ENCODE assay signal across 1 cellular context in the genomic region with DNA sequence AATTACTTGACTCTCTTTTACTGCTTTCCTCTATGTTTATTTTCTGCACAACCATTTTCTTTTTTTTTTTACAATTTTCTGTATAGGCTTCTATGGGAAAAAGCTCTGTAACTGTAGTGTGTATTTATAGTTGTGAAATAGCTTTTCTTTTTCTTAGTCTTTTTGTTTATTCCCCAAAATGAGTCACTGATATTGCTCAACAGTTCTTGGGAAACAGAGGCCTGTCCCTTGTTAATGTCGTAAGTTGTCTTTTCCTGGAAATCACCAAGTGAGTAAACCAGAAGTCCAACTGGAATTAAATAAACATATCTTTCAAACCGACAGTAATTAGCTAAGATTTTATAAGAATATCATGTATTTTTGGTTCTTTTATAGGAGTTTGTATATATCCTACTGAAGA.
TF ChIP-seq lines count a peak whose summit lies in the region.

No MANE protein-coding gene starts in this region.

TF ChIP-seq in HepG2, 621 proteins besides CTCF, POLR2A, EP300 and RAD21 (continued from another document and continues in another):
- TF ChIP-seq FOXP4 (CRISPR knock-in tag; IDR thresholded peaks at IDR 0.05) (peak; percentile 50; the same call in 1 of the 2 replicates), NR2F2 (IDR thresholded peaks at IDR 0.05; ENCODE audit: borderline replicate concordance, low read depth) (no peak), ZFP90 (CRISPR knock-in tag; IDR thresholded peaks at IDR 0.05; ENCODE audit: borderline replicate concordance) (no peak), FOXA1 (IDR thresholded peaks at IDR 0.05) (no peak), FOXA1 (CRISPR knock-in tag; IDR thresholded peaks at IDR 0.05) (peak; percentile 37; the same call in 1 of the 2 replicates), FOXA3 (CRISPR knock-in tag; IDR thresholded peaks at IDR 0.05) (peak; percentile 87), CEBPB (IDR thresholded peaks at IDR 0.05; ENCODE audit: borderline replicate concordance, low read depth, low read length) (peak; percentile 98), ATF1 (CRISPR knock-in tag; IDR thresholded peaks at IDR 0.05) (peak; percentile 62; the same call in 1 of the 2 replicates), ATF2 (CRISPR knock-in tag; IDR thresholded peaks at IDR 0.05) (no peak), ARNT2 (CRISPR knock-in tag; IDR thresholded peaks at IDR 0.05; ENCODE audit: low read depth) (no peak), ZNF709 (CRISPR knock-in tag; IDR thresholded peaks at IDR 0.05) (no peak), ZNF431 (CRISPR knock-in tag; IDR thresholded peaks at IDR 0.05; ENCODE audit: borderline replicate concordance, low read depth) (no peak), SKI (IDR thresholded peaks at IDR 0.05; ENCODE audit: partially characterized antibody) (peak; percentile 43), PAWR (CRISPR knock-in tag; IDR thresholded peaks at IDR 0.05; ENCODE audit: borderline replicate concordance) (no peak), NFE2L2 (IDR thresholded peaks at IDR 0.05; ENCODE audit: low read length) (no peak), RXRB (CRISPR knock-in tag; IDR thresholded peaks at IDR 0.05; ENCODE audit: borderline replicate concordance) (peak; percentile 59), SMC3 (IDR thresholded peaks at IDR 0.05; ENCODE audit: low read length) (peak; percentile 37; the same call in 1 of the 2 replicates), NFIC (IDR thresholded peaks at IDR 0.05; ENCODE audit: low read length) (peak; percentile 81; the same call in 1 of the 2 replicates), CEBPG (CRISPR knock-in tag; IDR thresholded peaks at IDR 0.05) (peak; percentile 90), KAT8 (CRISPR knock-in tag; IDR thresholded peaks at IDR 0.05) (peak; percentile 65; the same call in 1 of the 2 replicates), ZNF792 (CRISPR knock-in tag; IDR thresholded peaks at IDR 0.05) (peak; percentile 26; the same call in 1 of the 2 replicates), TBL1XR1 (IDR thresholded peaks at IDR 0.05; ENCODE audit: borderline replicate concordance, low read length, partially characterized antibody) (peak; percentile 92), ELF3 (CRISPR knock-in tag; IDR thresholded peaks at IDR 0.05) (peak; percentile 54), TCF7 (IDR thresholded peaks at IDR 0.05; ENCODE audit: low read depth) (peak; percentile 31; the same call in 1 of the 2 replicates), ZNF331 (CRISPR knock-in tag; IDR thresholded peaks at IDR 0.05) (0 out of 2 replicates have a peak, but pooled peaks have one; percentile 20), FOXJ3 (CRISPR knock-in tag; IDR thresholded peaks at IDR 0.05; ENCODE audit: borderline replicate concordance) (peak; percentile 34; the same call in 1 of the 2 replicates), SOX6 (IDR thresholded peaks at IDR 0.05) (no peak), SOX6 (CRISPR knock-in tag; IDR thresholded peaks at IDR 0.05) (peak; percentile 74), ZNF652 (CRISPR knock-in tag; IDR thresholded peaks at IDR 0.05; ENCODE audit: borderline replicate concordance, low read depth) (no peak), KDM1A (CRISPR knock-in tag; IDR thresholded peaks at IDR 0.05) (peak; percentile 33; the same call in 1 of the 2 replicates), NFKBIZ (CRISPR knock-in tag; IDR thresholded peaks at IDR 0.05) (peak; percentile 70; the same call in 1 of the 2 replicates), ZNF136 (CRISPR knock-in tag; IDR thresholded peaks at IDR 0.05; ENCODE audit: low read depth) (no peak)
- TF ChIP-seq, protein P1, sequence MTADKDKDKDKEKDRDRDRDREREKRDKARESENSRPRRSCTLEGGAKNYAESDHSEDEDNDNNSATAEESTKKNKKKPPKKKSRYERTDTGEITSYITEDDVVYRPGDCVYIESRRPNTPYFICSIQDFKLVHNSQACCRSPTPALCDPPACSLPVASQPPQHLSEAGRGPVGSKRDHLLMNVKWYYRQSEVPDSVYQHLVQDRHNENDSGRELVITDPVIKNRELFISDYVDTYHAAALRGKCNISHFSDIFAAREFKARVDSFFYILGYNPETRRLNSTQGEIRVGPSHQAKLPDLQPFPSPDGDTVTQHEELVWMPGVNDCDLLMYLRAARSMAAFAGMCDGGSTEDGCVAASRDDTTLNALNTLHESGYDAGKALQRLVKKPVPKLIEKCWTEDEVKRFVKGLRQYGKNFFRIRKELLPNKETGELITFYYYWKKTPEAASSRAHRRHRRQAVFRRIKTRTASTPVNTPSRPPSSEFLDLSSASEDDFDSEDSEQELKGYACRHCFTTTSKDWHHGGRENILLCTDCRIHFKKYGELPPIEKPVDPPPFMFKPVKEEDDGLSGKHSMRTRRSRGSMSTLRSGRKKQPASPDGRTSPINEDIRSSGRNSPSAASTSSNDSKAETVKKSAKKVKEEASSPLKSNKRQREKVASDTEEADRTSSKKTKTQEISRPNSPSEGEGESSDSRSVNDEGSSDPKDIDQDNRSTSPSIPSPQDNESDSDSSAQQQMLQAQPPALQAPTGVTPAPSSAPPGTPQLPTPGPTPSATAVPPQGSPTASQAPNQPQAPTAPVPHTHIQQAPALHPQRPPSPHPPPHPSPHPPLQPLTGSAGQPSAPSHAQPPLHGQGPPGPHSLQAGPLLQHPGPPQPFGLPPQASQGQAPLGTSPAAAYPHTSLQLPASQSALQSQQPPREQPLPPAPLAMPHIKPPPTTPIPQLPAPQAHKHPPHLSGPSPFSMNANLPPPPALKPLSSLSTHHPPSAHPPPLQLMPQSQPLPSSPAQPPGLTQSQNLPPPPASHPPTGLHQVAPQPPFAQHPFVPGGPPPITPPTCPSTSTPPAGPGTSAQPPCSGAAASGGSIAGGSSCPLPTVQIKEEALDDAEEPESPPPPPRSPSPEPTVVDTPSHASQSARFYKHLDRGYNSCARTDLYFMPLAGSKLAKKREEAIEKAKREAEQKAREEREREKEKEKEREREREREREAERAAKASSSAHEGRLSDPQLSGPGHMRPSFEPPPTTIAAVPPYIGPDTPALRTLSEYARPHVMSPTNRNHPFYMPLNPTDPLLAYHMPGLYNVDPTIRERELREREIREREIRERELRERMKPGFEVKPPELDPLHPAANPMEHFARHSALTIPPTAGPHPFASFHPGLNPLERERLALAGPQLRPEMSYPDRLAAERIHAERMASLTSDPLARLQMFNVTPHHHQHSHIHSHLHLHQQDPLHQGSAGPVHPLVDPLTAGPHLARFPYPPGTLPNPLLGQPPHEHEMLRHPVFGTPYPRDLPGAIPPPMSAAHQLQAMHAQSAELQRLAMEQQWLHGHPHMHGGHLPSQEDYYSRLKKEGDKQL (CRISPR knock-in tag; IDR thresholded peaks at IDR 0.05; ENCODE audit: low read depth), result 0 out of 2 replicates have a peak, but pooled peaks have one; percentile 37
- TF ChIP-seq, protein P2, sequence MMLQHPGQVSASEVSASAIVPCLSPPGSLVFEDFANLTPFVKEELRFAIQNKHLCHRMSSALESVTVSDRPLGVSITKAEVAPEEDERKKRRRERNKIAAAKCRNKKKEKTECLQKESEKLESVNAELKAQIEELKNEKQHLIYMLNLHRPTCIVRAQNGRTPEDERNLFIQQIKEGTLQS (CRISPR knock-in tag; IDR thresholded peaks at IDR 0.05), result peak; percentile 74; the same call in 1 of the 2 replicates
- TF ChIP-seq, protein P3, sequence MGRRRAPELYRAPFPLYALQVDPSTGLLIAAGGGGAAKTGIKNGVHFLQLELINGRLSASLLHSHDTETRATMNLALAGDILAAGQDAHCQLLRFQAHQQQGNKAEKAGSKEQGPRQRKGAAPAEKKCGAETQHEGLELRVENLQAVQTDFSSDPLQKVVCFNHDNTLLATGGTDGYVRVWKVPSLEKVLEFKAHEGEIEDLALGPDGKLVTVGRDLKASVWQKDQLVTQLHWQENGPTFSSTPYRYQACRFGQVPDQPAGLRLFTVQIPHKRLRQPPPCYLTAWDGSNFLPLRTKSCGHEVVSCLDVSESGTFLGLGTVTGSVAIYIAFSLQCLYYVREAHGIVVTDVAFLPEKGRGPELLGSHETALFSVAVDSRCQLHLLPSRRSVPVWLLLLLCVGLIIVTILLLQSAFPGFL (CRISPR knock-in tag; IDR thresholded peaks at IDR 0.05), result no peak
- TF ChIP-seq, protein P4, sequence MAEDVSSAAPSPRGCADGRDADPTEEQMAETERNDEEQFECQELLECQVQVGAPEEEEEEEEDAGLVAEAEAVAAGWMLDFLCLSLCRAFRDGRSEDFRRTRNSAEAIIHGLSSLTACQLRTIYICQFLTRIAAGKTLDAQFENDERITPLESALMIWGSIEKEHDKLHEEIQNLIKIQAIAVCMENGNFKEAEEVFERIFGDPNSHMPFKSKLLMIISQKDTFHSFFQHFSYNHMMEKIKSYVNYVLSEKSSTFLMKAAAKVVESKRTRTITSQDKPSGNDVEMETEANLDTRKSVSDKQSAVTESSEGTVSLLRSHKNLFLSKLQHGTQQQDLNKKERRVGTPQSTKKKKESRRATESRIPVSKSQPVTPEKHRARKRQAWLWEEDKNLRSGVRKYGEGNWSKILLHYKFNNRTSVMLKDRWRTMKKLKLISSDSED (CRISPR knock-in tag; IDR thresholded peaks at IDR 0.05), result no peak
- TF ChIP-seq, protein P5, sequence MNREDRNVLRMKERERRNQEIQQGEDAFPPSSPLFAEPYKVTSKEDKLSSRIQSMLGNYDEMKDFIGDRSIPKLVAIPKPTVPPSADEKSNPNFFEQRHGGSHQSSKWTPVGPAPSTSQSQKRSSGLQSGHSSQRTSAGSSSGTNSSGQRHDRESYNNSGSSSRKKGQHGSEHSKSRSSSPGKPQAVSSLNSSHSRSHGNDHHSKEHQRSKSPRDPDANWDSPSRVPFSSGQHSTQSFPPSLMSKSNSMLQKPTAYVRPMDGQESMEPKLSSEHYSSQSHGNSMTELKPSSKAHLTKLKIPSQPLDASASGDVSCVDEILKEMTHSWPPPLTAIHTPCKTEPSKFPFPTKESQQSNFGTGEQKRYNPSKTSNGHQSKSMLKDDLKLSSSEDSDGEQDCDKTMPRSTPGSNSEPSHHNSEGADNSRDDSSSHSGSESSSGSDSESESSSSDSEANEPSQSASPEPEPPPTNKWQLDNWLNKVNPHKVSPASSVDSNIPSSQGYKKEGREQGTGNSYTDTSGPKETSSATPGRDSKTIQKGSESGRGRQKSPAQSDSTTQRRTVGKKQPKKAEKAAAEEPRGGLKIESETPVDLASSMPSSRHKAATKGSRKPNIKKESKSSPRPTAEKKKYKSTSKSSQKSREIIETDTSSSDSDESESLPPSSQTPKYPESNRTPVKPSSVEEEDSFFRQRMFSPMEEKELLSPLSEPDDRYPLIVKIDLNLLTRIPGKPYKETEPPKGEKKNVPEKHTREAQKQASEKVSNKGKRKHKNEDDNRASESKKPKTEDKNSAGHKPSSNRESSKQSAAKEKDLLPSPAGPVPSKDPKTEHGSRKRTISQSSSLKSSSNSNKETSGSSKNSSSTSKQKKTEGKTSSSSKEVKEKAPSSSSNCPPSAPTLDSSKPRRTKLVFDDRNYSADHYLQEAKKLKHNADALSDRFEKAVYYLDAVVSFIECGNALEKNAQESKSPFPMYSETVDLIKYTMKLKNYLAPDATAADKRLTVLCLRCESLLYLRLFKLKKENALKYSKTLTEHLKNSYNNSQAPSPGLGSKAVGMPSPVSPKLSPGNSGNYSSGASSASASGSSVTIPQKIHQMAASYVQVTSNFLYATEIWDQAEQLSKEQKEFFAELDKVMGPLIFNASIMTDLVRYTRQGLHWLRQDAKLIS (CRISPR knock-in tag; IDR thresholded peaks at IDR 0.05), result no peak
- TF ChIP-seq, protein P6, sequence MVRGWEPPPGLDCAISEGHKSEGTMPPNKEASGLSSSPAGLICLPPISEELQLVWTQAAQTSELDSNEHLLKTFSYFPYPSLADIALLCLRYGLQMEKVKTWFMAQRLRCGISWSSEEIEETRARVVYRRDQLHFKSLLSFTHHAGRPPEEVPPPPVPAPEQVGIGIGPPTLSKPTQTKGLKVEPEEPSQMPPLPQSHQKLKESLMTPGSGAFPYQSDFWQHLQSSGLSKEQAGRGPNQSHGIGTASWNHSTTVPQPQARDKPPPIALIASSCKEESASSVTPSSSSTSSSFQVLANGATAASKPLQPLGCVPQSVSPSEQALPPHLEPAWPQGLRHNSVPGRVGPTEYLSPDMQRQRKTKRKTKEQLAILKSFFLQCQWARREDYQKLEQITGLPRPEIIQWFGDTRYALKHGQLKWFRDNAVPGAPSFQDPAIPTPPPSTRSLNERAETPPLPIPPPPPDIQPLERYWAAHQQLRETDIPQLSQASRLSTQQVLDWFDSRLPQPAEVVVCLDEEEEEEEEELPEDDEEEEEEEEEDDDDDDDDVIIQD (CRISPR knock-in tag; IDR thresholded peaks at IDR 0.05; ENCODE audit: low read depth), result peak; percentile 66; the same call in 1 of the 2 replicates
- TF ChIP-seq, protein P7, sequence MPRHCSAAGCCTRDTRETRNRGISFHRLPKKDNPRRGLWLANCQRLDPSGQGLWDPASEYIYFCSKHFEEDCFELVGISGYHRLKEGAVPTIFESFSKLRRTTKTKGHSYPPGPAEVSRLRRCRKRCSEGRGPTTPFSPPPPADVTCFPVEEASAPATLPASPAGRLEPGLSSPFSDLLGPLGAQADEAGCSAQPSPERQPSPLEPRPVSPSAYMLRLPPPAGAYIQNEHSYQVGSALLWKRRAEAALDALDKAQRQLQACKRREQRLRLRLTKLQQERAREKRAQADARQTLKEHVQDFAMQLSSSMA (CRISPR knock-in tag; IDR thresholded peaks at IDR 0.05), result no peak
